4 cellular contexts compared by ENCODE assay signal in the genomic region with DNA sequence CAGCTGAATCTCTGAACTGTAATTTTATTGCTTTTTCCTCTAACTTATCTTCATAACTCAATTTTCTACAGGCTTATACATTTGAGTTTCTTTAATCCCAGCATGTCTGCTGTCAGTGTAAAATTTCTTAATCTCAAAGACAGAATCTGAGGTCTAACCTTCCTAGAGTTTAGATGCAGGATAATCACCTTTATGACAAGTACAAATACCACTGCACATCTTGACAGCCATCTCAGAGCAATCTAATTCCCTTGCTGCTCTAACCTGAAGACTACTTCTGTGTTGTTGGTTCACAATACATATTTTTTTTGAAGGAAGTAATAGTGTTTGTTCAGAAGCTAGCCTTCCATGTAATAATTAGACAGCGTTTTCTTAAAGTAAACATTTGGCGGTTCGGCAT.
"Had no signal": no experiment of that assay in that cellular context is flagged by ENCODE, and none has a peak within 500 bp of the region (broad histone marks: within the 10 kb centered on the region; RNA-seq: fewer than 3 reads in every experiment).

No MANE protein-coding gene starts in this region.

- H3K4me3 ChIP-seq: GM23248, GM23338, HAP-1 had no signal

- H3K9me3 ChIP-seq: HAP-1 had no signal

- H2AFZ ChIP-seq: GM23248, GM23338 had no signal

- H3K4me2 ChIP-seq: GM23338 had no signal

- H3K9ac ChIP-seq: GM23248 had no signal

- ATAC-seq: GM23338, HCT116 had no signal

- H3K36me3 ChIP-seq: HAP-1 had no signal

- H3K27ac ChIP-seq: GM23248 had no signal
